8 cellular contexts compared by ENCODE assay signal in genomic region chr5:176538505-176538806, GRCh38. TPM values are rescaled to one million over a fixed set of nuclear protein-coding genes. Genes with fewer than 3 reads are reported as not detected.
A peak's percentile ranks its signal among the peaks of the same experiment; 100 is the strongest.
DNase-seq lines count a peak whose midpoint lies in the region; ATAC-seq, FAIRE-seq and TF ChIP-seq lines count a peak whose summit lies in the region.

No MANE protein-coding gene starts in this region.

- H3K27me3 Mint-ChIP-seq in activated T-cell treated with anti-CD3 and anti-CD28 coated beads, Interleukin-2, amount 50 U/mL, for 24 hours, result no peaks in the 10 kb centered on the region
- no peaks in the 10 kb centered on the region for H3K27me3 Mint-ChIP-seq in activated CD8-positive, alpha-beta T cell treated with anti-CD3 and anti-CD28 coated beads, Interleukin-2, amount 10 ng/mL, durations not matched to agents 7 days and 5 days (ENCODE audit: low read depth)

- H3K27me3 ChIP-seq in thoracic aorta (replicated peaks; ENCODE audit: insufficient read depth), result no peaks in the 10 kb centered on the region

- peak overlapping the region; percentile 87 for H3K4me3 Mint-ChIP-seq in activated T-cell treated with anti-CD3 and anti-CD28 coated beads, Interleukin-2, amount 50 U/mL, for 24 hours
- peak overlapping the region; percentile 95 for H3K4me3 Mint-ChIP-seq in activated CD8-positive, alpha-beta T cell treated with anti-CD3 and anti-CD28 coated beads, Interleukin-2, amount 10 ng/mL, durations not matched to agents 7 days and 5 days

- CTCF ChIA-PET in activated CD8-positive, alpha-beta T cell treated with anti-CD3 and anti-CD28 coated beads, Interleukin-2, amount 10 ng/mL, durations not matched to agents 7 days and 5 days (lab: Charles Lee), result interaction anchor here (0.8 to 2.1 kb wide), 7 partner anchors 8 to 176 kb away, joined by 3 to 10 read pairs (median 4); partner anchors contain the start of gene FAF2

- H3K4me3 ChIP-seq in kidney (ENCODE audit: low read length in 2 of 2) (peak overlapping the region in 1 of 2 donors; percentile 45), thoracic aorta (peak overlapping the region; percentile 81)

- H3K4me1 ChIP-seq in kidney (ENCODE audit: control insufficient read depth in 1 of 2, insufficient read depth in 1 of 2, low read depth in 1 of 2, low read length in 2 of 2) (peaks cover 13 to 34% of the 10 kb centered on the region in 2 donors), thoracic aorta (ENCODE audit: control insufficient read depth in 1 of 2, low read depth in 2 of 2) (peaks cover 27 to 43% of the 10 kb centered on the region in 2 donors)

- no peak overlapping the region for H3K9ac ChIP-seq in kidney (ENCODE audit: low read length in 2 of 2)

- peaks cover 36% of the 10 kb centered on the region for H3K36me3 Mint-ChIP-seq in activated T-cell treated with anti-CD3 and anti-CD28 coated beads, Interleukin-2, amount 50 U/mL, for 24 hours (ENCODE audit: low read depth)
- H3K36me3 Mint-ChIP-seq in activated CD8-positive, alpha-beta T cell treated with anti-CD3 and anti-CD28 coated beads, Interleukin-2, amount 10 ng/mL, durations not matched to agents 7 days and 5 days (ENCODE audit: low read depth), result peaks cover 32% of the 10 kb centered on the region

- peaks cover 62% of the 10 kb centered on the region for H3K4me1 Mint-ChIP-seq in activated T-cell treated with anti-CD3 and anti-CD28 coated beads, Interleukin-2, amount 50 U/mL, for 24 hours (ENCODE audit: low read depth)
- H3K4me1 Mint-ChIP-seq in activated CD8-positive, alpha-beta T cell treated with anti-CD3 and anti-CD28 coated beads, Interleukin-2, amount 10 ng/mL, durations not matched to agents 7 days and 5 days (ENCODE audit: low read depth), result peaks cover 70% of the 10 kb centered on the region

- DNase-seq in activated T-cell treated with anti-CD3 and anti-CD28 coated beads, Interleukin-2, amount 50 U/mL, for 24 hours, result no peak
- no peak for DNase-seq in activated T-cell treated with anti-CD3 and anti-CD28 coated beads, Interleukin-2, amount 50 U/mL, for 1 hour
- no peak for DNase-seq in activated CD8-positive, alpha-beta T cell treated with anti-CD3 and anti-CD28 coated beads, Interleukin-2, amount 10 ng/mL, durations not matched to agents 7 days and 5 days
- DNase-seq in kidney (peak; percentile 33), thoracic aorta (ENCODE audit: low spot score) (no peak), SIG-M5 (lab: John Stamatoyannopoulos, UW) (no peak)

- no peaks in the 10 kb centered on the region for H3K9me3 ChIP-seq in kidney (ENCODE audit: control insufficient read depth in 1 of 2, low read length in 2 of 2)
- no peaks in the 10 kb centered on the region for H3K9me3 ChIP-seq in thoracic aorta

- no peaks in the 10 kb centered on the region for H3K9me3 Mint-ChIP-seq in activated T-cell treated with anti-CD3 and anti-CD28 coated beads, Interleukin-2, amount 50 U/mL, for 24 hours
- no peaks in the 10 kb centered on the region for H3K9me3 Mint-ChIP-seq in activated CD8-positive, alpha-beta T cell treated with anti-CD3 and anti-CD28 coated beads, Interleukin-2, amount 10 ng/mL, durations not matched to agents 7 days and 5 days (ENCODE audit: insufficient read depth)

- no peak for TF ChIP-seq CTCF in kidney (IDR thresholded peaks at IDR 0.05; ENCODE audit: borderline replicate concordance, extremely low read depth, insufficient read depth)
- no peak for TF ChIP-seq CTCF in thoracic aorta (IDR thresholded peaks at IDR 0.05)

- no peak for ATAC-seq in activated CD8-positive, alpha-beta T cell treated with anti-CD3 and anti-CD28 coated beads, Interleukin-2, amount 10 ng/mL, durations not matched to agents 7 days and 5 days
- ATAC-seq in thoracic aorta (ENCODE audit: insufficient number of reproducible peaks, low FRiP score, low read depth) (no peak), GM18519 (IDR thresholded peaks at IDR 0.05; ENCODE audit: low FRiP score, unreplicated experiment) (no peak), GM18517 (IDR thresholded peaks at IDR 0.05; ENCODE audit: unreplicated experiment) (no peak)

- no peak overlapping the region for H3K27ac ChIP-seq in kidney (ENCODE audit: low read depth in 2 of 2, low read length in 2 of 2)
- peak overlapping the region; percentile 54 to 91 for H3K27ac ChIP-seq in thoracic aorta

- H3K36me3 ChIP-seq in kidney (ENCODE audit: control insufficient read depth in 1 of 2, insufficient read depth in 2 of 2, low read length in 2 of 2) (no peaks in the 10 kb centered on the region), thoracic aorta (no peaks in the 10 kb centered on the region)

- peak overlapping the region; percentile 99 for H3K27ac Mint-ChIP-seq in activated T-cell treated with anti-CD3 and anti-CD28 coated beads, Interleukin-2, amount 50 U/mL, for 24 hours
- peak overlapping the region; percentile 99 for H3K27ac Mint-ChIP-seq in activated CD8-positive, alpha-beta T cell treated with anti-CD3 and anti-CD28 coated beads, Interleukin-2, amount 10 ng/mL, durations not matched to agents 7 days and 5 days

- intact Hi-C loops in kidney (cut with DNase I), result no loop called here

- POLR2A ChIA-PET in activated CD8-positive, alpha-beta T cell treated with anti-CD3 and anti-CD28 coated beads, Interleukin-2, amount 10 ng/mL, durations not matched to agents 7 days and 5 days (lab: Charles Lee), result interaction anchor here (1.0 to 1.7 kb wide), 4 partner anchors 9 to 149 kb away, joined by 3 to 20 read pairs (median 7); partner anchors contain the start of gene FAF2

- FAIRE-seq in kidney (lab: Jason Lieb, UNC), result no peak

RNA-seq across cellular contexts. Expression of gene RNF44, which starts 1.3 kb away (rescaled TPM):
- total RNA-seq in activated CD8-positive, alpha-beta T cell treated with anti-CD3 and anti-CD28 coated beads, Interleukin-2, amount 10 ng/mL, durations not matched to agents 7 days and 5 days, result 10 to 100 TPM; 88.3 to 92.7 TPM
- total RNA-seq in kidney (61.8 TPM), thoracic aorta (10 to 100 TPM; 11.1 to 14.7 TPM)
- polyA plus RNA-seq in kidney (ENCODE audit: insufficient read depth, low read depth, low replicate concordance), result 12.5 TPM

RNA-seq across cellular contexts. Expression of gene CDHR2, which starts 10.7 kb away (rescaled TPM):
- total RNA-seq in activated CD8-positive, alpha-beta T cell treated with anti-CD3 and anti-CD28 coated beads, Interleukin-2, amount 10 ng/mL, durations not matched to agents 7 days and 5 days, result 1 to 10 TPM; 2.1 to 2.2 TPM
- total RNA-seq in kidney, result 4.2 TPM
- 8.0 TPM for polyA plus RNA-seq in kidney (ENCODE audit: insufficient read depth, low read depth, low replicate concordance)
- not detected for total RNA-seq in thoracic aorta

Comparison
In these comparisons a context has a peak if more than half of its experiments do, and no peak if none do; other contexts are left out.
1. H3K27ac ChIP-seq: peak in thoracic aorta (2 of 2); none in kidney (0 of 2).